ENCODE assay signal across 2 cellular contexts in genomic region chr2:189533274-189534035, GRCh38.
A peak's percentile ranks its signal among the peaks of the same experiment; 100 is the strongest.
TF ChIP-seq lines count a peak whose summit lies in the region.

No MANE protein-coding gene starts in this region.

TF ChIP-seq in K562, 482 proteins besides CTCF, POLR2A, EP300 and RAD21:
- TF ChIP-seq PRDM10 (IDR thresholded peaks at IDR 0.05; ENCODE audit: partially characterized antibody): peak; percentile 88
- no peak for TF ChIP-seq HNRNPUL1 (IDR thresholded peaks at IDR 0.05; ENCODE audit: low read length)
TF ChIP-seq in K562: peak in this region for 1.

TF ChIP-seq in HepG2, 621 proteins besides CTCF, POLR2A, EP300 and RAD21 (continues in another document):
- no peak for TF ChIP-seq ZNF616 (CRISPR knock-in tag; IDR thresholded peaks at IDR 0.05; ENCODE audit: low read depth)
- no peak for TF ChIP-seq FOXP1 (IDR thresholded peaks at IDR 0.05)
- no peak for TF ChIP-seq FOXP1 (CRISPR knock-in tag; IDR thresholded peaks at IDR 0.05)
- 0 out of 2 replicates have a peak, but pooled peaks have one; percentile 48 for TF ChIP-seq POGZ (CRISPR knock-in tag; IDR thresholded peaks at IDR 0.05)
- no peak for TF ChIP-seq SNAI1 (CRISPR knock-in tag; IDR thresholded peaks at IDR 0.05; ENCODE audit: borderline replicate concordance)
- TF ChIP-seq ZNF572 (CRISPR knock-in tag; IDR thresholded peaks at IDR 0.05): no peak
- TF ChIP-seq, protein P1, sequence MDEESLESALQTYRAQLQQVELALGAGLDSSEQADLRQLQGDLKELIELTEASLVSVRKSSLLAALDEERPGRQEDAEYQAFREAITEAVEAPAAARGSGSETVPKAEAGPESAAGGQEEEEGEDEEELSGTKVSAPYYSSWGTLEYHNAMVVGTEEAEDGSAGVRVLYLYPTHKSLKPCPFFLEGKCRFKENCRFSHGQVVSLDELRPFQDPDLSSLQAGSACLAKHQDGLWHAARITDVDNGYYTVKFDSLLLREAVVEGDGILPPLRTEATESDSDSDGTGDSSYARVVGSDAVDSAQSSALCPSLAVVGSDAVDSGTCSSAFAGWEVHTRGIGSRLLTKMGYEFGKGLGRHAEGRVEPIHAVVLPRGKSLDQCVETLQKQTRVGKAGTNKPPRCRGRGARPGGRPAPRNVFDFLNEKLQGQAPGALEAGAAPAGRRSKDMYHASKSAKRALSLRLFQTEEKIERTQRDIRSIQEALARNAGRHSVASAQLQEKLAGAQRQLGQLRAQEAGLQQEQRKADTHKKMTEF (CRISPR knock-in tag; IDR thresholded peaks at IDR 0.05): 0 out of 2 replicates have a peak, but pooled peaks have one; percentile 15
- TF ChIP-seq, protein P2, sequence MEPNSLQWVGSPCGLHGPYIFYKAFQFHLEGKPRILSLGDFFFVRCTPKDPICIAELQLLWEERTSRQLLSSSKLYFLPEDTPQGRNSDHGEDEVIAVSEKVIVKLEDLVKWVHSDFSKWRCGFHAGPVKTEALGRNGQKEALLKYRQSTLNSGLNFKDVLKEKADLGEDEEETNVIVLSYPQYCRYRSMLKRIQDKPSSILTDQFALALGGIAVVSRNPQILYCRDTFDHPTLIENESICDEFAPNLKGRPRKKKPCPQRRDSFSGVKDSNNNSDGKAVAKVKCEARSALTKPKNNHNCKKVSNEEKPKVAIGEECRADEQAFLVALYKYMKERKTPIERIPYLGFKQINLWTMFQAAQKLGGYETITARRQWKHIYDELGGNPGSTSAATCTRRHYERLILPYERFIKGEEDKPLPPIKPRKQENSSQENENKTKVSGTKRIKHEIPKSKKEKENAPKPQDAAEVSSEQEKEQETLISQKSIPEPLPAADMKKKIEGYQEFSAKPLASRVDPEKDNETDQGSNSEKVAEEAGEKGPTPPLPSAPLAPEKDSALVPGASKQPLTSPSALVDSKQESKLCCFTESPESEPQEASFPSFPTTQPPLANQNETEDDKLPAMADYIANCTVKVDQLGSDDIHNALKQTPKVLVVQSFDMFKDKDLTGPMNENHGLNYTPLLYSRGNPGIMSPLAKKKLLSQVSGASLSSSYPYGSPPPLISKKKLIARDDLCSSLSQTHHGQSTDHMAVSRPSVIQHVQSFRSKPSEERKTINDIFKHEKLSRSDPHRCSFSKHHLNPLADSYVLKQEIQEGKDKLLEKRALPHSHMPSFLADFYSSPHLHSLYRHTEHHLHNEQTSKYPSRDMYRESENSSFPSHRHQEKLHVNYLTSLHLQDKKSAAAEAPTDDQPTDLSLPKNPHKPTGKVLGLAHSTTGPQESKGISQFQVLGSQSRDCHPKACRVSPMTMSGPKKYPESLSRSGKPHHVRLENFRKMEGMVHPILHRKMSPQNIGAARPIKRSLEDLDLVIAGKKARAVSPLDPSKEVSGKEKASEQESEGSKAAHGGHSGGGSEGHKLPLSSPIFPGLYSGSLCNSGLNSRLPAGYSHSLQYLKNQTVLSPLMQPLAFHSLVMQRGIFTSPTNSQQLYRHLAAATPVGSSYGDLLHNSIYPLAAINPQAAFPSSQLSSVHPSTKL (CRISPR knock-in tag; IDR thresholded peaks at IDR 0.05): peak; percentile 86
- peak; percentile 77 for TF ChIP-seq SAP130 (CRISPR knock-in tag; IDR thresholded peaks at IDR 0.05; ENCODE audit: low read depth)
- TF ChIP-seq HNRNPL (IDR thresholded peaks at IDR 0.05; ENCODE audit: low read depth, low read length): no peak
- no peak for TF ChIP-seq CHCHD3 (CRISPR knock-in tag; IDR thresholded peaks at IDR 0.05)
- TF ChIP-seq, protein P3, sequence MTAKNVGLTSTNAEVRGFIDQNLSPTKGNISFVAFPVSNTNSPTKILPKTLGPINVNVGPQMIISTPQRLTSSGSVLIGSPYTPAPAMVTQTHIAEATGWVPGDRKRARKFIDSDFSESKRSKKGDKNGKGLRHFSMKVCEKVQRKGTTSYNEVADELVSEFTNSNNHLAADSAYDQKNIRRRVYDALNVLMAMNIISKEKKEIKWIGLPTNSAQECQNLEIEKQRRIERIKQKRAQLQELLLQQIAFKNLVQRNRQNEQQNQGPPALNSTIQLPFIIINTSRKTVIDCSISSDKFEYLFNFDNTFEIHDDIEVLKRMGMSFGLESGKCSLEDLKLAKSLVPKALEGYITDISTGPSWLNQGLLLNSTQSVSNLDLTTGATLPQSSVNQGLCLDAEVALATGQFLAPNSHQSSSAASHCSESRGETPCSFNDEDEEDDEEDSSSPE (CRISPR knock-in tag; IDR thresholded peaks at IDR 0.05): no peak
- TF ChIP-seq AFF4 (CRISPR knock-in tag; IDR thresholded peaks at IDR 0.05): no peak
- TF ChIP-seq, protein P4, sequence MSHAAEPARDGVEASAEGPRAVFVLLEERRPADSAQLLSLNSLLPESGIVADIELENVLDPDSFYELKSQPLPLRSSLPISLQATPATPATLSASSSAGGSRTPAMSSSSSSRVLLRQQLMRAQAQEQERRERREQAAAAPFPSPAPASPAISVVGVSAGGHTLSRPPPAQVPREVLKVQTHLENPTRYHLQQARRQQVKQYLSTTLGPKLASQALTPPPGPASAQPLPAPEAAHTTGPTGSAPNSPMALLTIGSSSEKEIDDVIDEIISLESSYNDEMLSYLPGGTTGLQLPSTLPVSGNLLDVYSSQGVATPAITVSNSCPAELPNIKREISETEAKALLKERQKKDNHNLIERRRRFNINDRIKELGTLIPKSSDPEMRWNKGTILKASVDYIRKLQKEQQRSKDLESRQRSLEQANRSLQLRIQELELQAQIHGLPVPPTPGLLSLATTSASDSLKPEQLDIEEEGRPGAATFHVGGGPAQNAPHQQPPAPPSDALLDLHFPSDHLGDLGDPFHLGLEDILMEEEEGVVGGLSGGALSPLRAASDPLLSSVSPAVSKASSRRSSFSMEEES (CRISPR knock-in tag; IDR thresholded peaks at IDR 0.05): peak; percentile 97
- no peak for TF ChIP-seq ARID2 (CRISPR knock-in tag; IDR thresholded peaks at IDR 0.05; ENCODE audit: borderline replicate concordance)
- no peak for TF ChIP-seq EED (CRISPR knock-in tag; IDR thresholded peaks at IDR 0.05)
- TF ChIP-seq, protein P5, sequence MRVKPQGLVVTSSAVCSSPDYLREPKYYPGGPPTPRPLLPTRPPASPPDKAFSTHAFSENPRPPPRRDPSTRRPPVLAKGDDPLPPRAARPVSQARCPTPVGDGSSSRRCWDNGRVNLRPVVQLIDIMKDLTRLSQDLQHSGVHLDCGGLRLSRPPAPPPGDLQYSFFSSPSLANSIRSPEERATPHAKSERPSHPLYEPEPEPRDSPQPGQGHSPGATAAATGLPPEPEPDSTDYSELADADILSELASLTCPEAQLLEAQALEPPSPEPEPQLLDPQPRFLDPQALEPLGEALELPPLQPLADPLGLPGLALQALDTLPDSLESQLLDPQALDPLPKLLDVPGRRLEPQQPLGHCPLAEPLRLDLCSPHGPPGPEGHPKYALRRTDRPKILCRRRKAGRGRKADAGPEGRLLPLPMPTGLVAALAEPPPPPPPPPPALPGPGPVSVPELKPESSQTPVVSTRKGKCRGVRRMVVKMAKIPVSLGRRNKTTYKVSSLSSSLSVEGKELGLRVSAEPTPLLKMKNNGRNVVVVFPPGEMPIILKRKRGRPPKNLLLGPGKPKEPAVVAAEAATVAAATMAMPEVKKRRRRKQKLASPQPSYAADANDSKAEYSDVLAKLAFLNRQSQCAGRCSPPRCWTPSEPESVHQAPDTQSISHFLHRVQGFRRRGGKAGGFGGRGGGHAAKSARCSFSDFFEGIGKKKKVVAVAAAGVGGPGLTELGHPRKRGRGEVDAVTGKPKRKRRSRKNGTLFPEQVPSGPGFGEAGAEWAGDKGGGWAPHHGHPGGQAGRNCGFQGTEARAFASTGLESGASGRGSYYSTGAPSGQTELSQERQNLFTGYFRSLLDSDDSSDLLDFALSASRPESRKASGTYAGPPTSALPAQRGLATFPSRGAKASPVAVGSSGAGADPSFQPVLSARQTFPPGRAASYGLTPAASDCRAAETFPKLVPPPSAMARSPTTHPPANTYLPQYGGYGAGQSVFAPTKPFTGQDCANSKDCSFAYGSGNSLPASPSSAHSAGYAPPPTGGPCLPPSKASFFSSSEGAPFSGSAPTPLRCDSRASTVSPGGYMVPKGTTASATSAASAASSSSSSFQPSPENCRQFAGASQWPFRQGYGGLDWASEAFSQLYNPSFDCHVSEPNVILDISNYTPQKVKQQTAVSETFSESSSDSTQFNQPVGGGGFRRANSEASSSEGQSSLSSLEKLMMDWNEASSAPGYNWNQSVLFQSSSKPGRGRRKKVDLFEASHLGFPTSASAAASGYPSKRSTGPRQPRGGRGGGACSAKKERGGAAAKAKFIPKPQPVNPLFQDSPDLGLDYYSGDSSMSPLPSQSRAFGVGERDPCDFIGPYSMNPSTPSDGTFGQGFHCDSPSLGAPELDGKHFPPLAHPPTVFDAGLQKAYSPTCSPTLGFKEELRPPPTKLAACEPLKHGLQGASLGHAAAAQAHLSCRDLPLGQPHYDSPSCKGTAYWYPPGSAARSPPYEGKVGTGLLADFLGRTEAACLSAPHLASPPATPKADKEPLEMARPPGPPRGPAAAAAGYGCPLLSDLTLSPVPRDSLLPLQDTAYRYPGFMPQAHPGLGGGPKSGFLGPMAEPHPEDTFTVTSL (CRISPR knock-in tag; IDR thresholded peaks at IDR 0.05; ENCODE audit: borderline replicate concordance): peak; percentile 73; the same call in 1 of the 2 replicates
- no peak for TF ChIP-seq ZBTB39 (CRISPR knock-in tag; IDR thresholded peaks at IDR 0.05)
- peak; percentile 19; the same call in 1 of the 2 replicates for TF ChIP-seq HNF4G (IDR thresholded peaks at IDR 0.05; ENCODE audit: borderline replicate concordance, low read depth, low read length)
- TF ChIP-seq HNF4G (CRISPR knock-in tag; IDR thresholded peaks at IDR 0.05; ENCODE audit: borderline replicate concordance, low read depth): no peak
- no peak for TF ChIP-seq RARG (CRISPR knock-in tag; IDR thresholded peaks at IDR 0.05; ENCODE audit: low read depth)
- TF ChIP-seq PAX8 (CRISPR knock-in tag; IDR thresholded peaks at IDR 0.05; ENCODE audit: borderline replicate concordance): no peak
- TF ChIP-seq SCMH1 (CRISPR knock-in tag; IDR thresholded peaks at IDR 0.05; ENCODE audit: borderline replicate concordance): no peak
- TF ChIP-seq, protein P6, sequence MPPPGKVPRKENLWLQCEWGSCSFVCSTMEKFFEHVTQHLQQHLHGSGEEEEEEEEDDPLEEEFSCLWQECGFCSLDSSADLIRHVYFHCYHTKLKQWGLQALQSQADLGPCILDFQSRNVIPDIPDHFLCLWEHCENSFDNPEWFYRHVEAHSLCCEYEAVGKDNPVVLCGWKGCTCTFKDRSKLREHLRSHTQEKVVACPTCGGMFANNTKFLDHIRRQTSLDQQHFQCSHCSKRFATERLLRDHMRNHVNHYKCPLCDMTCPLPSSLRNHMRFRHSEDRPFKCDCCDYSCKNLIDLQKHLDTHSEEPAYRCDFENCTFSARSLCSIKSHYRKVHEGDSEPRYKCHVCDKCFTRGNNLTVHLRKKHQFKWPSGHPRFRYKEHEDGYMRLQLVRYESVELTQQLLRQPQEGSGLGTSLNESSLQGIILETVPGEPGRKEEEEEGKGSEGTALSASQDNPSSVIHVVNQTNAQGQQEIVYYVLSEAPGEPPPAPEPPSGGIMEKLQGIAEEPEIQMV (CRISPR knock-in tag; IDR thresholded peaks at IDR 0.05; ENCODE audit: low read depth): no peak
- TF ChIP-seq, protein P7, sequence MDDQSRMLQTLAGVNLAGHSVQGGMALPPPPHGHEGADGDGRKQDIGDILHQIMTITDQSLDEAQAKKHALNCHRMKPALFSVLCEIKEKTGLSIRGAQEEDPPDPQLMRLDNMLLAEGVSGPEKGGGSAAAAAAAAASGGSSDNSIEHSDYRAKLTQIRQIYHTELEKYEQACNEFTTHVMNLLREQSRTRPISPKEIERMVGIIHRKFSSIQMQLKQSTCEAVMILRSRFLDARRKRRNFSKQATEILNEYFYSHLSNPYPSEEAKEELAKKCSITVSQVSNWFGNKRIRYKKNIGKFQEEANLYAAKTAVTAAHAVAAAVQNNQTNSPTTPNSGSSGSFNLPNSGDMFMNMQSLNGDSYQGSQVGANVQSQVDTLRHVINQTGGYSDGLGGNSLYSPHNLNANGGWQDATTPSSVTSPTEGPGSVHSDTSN (CRISPR knock-in tag; IDR thresholded peaks at IDR 0.05; ENCODE audit: borderline replicate concordance): no peak
- peak; percentile 57; the same call in 1 of the 2 replicates for TF ChIP-seq ELF3 (CRISPR knock-in tag; IDR thresholded peaks at IDR 0.05)
- no peak for TF ChIP-seq ZFYVE20 (CRISPR knock-in tag; IDR thresholded peaks at IDR 0.05; ENCODE audit: borderline replicate concordance, low read depth)
